18 cellular contexts compared by ENCODE assay signal in genomic region chr9:37820142-37820541, GRCh38. TPM values are rescaled to one million over a fixed set of nuclear protein-coding genes. Genes with fewer than 3 reads are reported as not detected.
A peak's percentile ranks its signal among the peaks of the same experiment; 100 is the strongest.
DNase-seq lines count a peak whose midpoint lies in the region; ATAC-seq and TF ChIP-seq lines count a peak whose summit lies in the region.
"Had no signal": no experiment of that assay in that cellular context is flagged by ENCODE, and none has a peak within 500 bp of the region (broad histone marks: within the 10 kb centered on the region; RNA-seq: fewer than 3 reads in every experiment).

No MANE protein-coding gene starts in this region.

- POLR2A ChIA-PET in WTC11 (lab: Charles Lee), result no interaction called here

- no peaks in the 10 kb centered on the region for H3K4me1 Mint-ChIP-seq in WTC11
- H3K4me1 Mint-ChIP-seq: H9 had no signal

- H3K36me3 Mint-ChIP-seq in WTC11, result peaks cover 19% of the 10 kb centered on the region

- no peak overlapping the region for H3K4me3 Mint-ChIP-seq in WTC11
- H3K4me3 Mint-ChIP-seq: H9 had no signal

- no peak for TF ChIP-seq CTCF in WTC11 (IDR thresholded peaks at IDR 0.05)

- peak; percentile 64 for ATAC-seq in GM18502 (IDR thresholded peaks at IDR 0.05; ENCODE audit: poor library complexity, unreplicated experiment)
- ATAC-seq in GM21529 (IDR thresholded peaks at IDR 0.05; ENCODE audit: unreplicated experiment), result peak; percentile 51
- ATAC-seq in HG02981 (IDR thresholded peaks at IDR 0.05; ENCODE audit: unreplicated experiment), result peak; percentile 45
- ATAC-seq in GM18519 (IDR thresholded peaks at IDR 0.05; ENCODE audit: low FRiP score, unreplicated experiment), result no peak
- ATAC-seq in WTC11, result no peak
- no peak for ATAC-seq in HG03175 (IDR thresholded peaks at IDR 0.05; ENCODE audit: unreplicated experiment)
- ATAC-seq: Panc1 had no signal

- no peak overlapping the region for H3K27ac Mint-ChIP-seq in WTC11
- H3K27ac Mint-ChIP-seq: H9 had no signal

- no peaks in the 10 kb centered on the region; the same call in 1 of the 2 replicates for H3K9me3 Mint-ChIP-seq in WTC11
- H3K9me3 Mint-ChIP-seq: H9 had no signal

- CTCF ChIA-PET in WTC11 (lab: Charles Lee), result no interaction called here

- DNase-seq in NCI-H82 treated with DMSO at 0.1 percent for 48 hours (lab: John Stamatoyannopoulos, UW; ENCODE audit: unreplicated experiment) (peak; percentile 61), inferior parietal cortex (ENCODE audit: extremely low spot score) (no peak), WTC11 (ENCODE audit: low spot score) (no peak)
- DNase-seq: AML-193, Calu3, H9, IMR-90, NCI-H1436 treated with DMSO at 0.1 percent for 48 hours, NCI-H226, Right ventricle myocardium superior, SK-N-SH, T-helper 1 cell had no signal

- no peaks in the 10 kb centered on the region for H3K27me3 Mint-ChIP-seq in WTC11 (ENCODE audit: low read depth)

TF ChIP-seq in WTC11, 78 proteins besides CTCF, POLR2A, EP300 and RAD21:
- TF ChIP-seq ERG (CRISPR knock-in tag; IDR thresholded peaks at IDR 0.05) (no peak), ATF2 (CRISPR knock-in tag; IDR thresholded peaks at IDR 0.05; ENCODE audit: borderline replicate concordance, low read depth) (no peak), RELA (CRISPR knock-in tag; IDR thresholded peaks at IDR 0.05; ENCODE audit: borderline replicate concordance) (no peak), ZNF317 (CRISPR knock-in tag; IDR thresholded peaks at IDR 0.05; ENCODE audit: borderline replicate concordance, low read depth) (no peak), CDX4 (CRISPR knock-in tag; IDR thresholded peaks at IDR 0.05; ENCODE audit: borderline replicate concordance) (no peak), FOXJ3 (CRISPR knock-in tag; IDR thresholded peaks at IDR 0.05; ENCODE audit: borderline replicate concordance) (no peak), CBFB (CRISPR knock-in tag; IDR thresholded peaks at IDR 0.05; ENCODE audit: low read depth) (no peak), EMX1 (CRISPR knock-in tag; IDR thresholded peaks at IDR 0.05) (no peak), SMAD4 (CRISPR knock-in tag; IDR thresholded peaks at IDR 0.05) (no peak), ELF4 (CRISPR knock-in tag; IDR thresholded peaks at IDR 0.05; ENCODE audit: low read depth) (no peak), KAT7 (CRISPR knock-in tag; IDR thresholded peaks at IDR 0.05; ENCODE audit: borderline replicate concordance) (no peak), CREM (CRISPR knock-in tag; IDR thresholded peaks at IDR 0.05) (no peak), MLX (CRISPR knock-in tag; IDR thresholded peaks at IDR 0.05) (no peak), ETV6 (CRISPR knock-in tag; IDR thresholded peaks at IDR 0.05) (no peak), NFATC4 (CRISPR knock-in tag; IDR thresholded peaks at IDR 0.05) (no peak), ESRRA (CRISPR knock-in tag; IDR thresholded peaks at IDR 0.05; ENCODE audit: borderline replicate concordance) (no peak), HMGXB4 (CRISPR knock-in tag; IDR thresholded peaks at IDR 0.05) (no peak)

RNA-seq across cellular contexts. Expression of gene DCAF10, which starts 19.5 kb away (rescaled TPM):
- total RNA-seq in WTC11 (2021), result 11.7 to 14.2 TPM (median 14.2 TPM) in 3 replicates

RNA-seq across cellular contexts. Expression of gene EXOSC3, which starts 35.3 kb away (rescaled TPM):
- 69.9 to 73.8 TPM (median 71.0 TPM) in 3 replicates for total RNA-seq in WTC11 (2021)

Comparison
In these comparisons a context has a peak if more than half of its experiments do, and no peak if none do; other contexts are left out.
1. ATAC-seq: peak in GM18502 (single experiment), GM21529 (single experiment) and HG02981 (single experiment); none in GM18519 (single experiment), WTC11 (single experiment) and HG03175 (single experiment).